11 cellular contexts compared by ENCODE assay signal in genomic region chr20:53977391-53977790, GRCh38.
"Had no signal": no experiment of that assay in that cellular context is flagged by ENCODE, and none has a peak within 500 bp of the region (broad histone marks: within the 10 kb centered on the region; RNA-seq: fewer than 3 reads in every experiment).

No MANE protein-coding gene starts in this region.

- H3K4me3 ChIP-seq: GM23248, GM23338, HAP-1 had no signal

- DNase-seq: GM23248, GOT3, H7, H9, HCEC 1CT, HFFc6 had no signal

- H3K27ac ChIP-seq: GM23248 had no signal

- H3K9ac ChIP-seq: GM23248 had no signal

- ATAC-seq: GM23338, HCT116 had no signal

- H2AFZ ChIP-seq: GM23248, GM23338 had no signal

- H3K4me1 ChIP-seq: HAP-1 had no signal

- FAIRE-seq: H1, H54 had no signal

- H3K9me3 ChIP-seq: HAP-1 had no signal

- H3K4me2 ChIP-seq: GM23338 had no signal

- H3K36me3 ChIP-seq: HAP-1 had no signal
